Comparison of ENCODE assay signal across 20 cellular contexts in genomic region chr5:39208471-39208870, GRCh38. TPM values are rescaled to one million over a fixed set of nuclear protein-coding genes. Genes with fewer than 3 reads are reported as not detected.
DNase-seq lines count a peak whose midpoint lies in the region; ATAC-seq and TF ChIP-seq lines count a peak whose summit lies in the region.
"Had no signal": no experiment of that assay in that cellular context is flagged by ENCODE, and none has a peak within 500 bp of the region (broad histone marks: within the 10 kb centered on the region; RNA-seq: fewer than 3 reads in every experiment).

No MANE protein-coding gene starts in this region.

- H2AFZ ChIP-seq in GM23338, result no peak overlapping the region; the same call in 1 of the 2 replicates

- peak overlapping the region in 6 of 7 donors; percentile 12 to 71 (median 50) for H3K27ac Mint-ChIP-seq in CD14-positive monocyte
- H3K27ac Mint-ChIP-seq in GM23338, result no peak overlapping the region
- H3K27ac Mint-ChIP-seq in immature natural killer cell, result peak overlapping the region; percentile 89 to 97 (median 94)
- H3K27ac Mint-ChIP-seq: endodermal cell had no signal

- intact Hi-C loops in CD14-positive monocyte (cut with micrococcal nuclease), result loop anchor here in 1 of 2 donors (10.0 kb wide), 1 partner anchor 54 kb away; no protein-coding TSS in a partner anchor

- no peak overlapping the region for H3K4me2 ChIP-seq in GM23338

- no peaks in the 10 kb centered on the region for H3K27me3 ChIP-seq in GM23338 (ENCODE audit: insufficient read depth)
- H3K27me3 ChIP-seq: right lobe of liver had no signal

- H3K9me3 Mint-ChIP-seq in CD14-positive monocyte (no peaks in the 10 kb centered on the region), GM23338 (no peaks in the 10 kb centered on the region), immature natural killer cell (no peaks in the 10 kb centered on the region)

- H3K4me3 ChIP-seq in GM23338, result no peak overlapping the region
- H3K4me3 ChIP-seq: right lobe of liver had no signal

- H3K4me1 Mint-ChIP-seq in CD14-positive monocyte (peaks cover 99% of the 10 kb centered on the region), GM23338 (peaks cover 17% of the 10 kb centered on the region; the same call in 2 of the 3 replicates), immature natural killer cell (peaks cover 93 to 100% of the 10 kb centered on the region in 2 donors)
- H3K4me1 Mint-ChIP-seq: endodermal cell had no signal

- peaks cover 45 to 62% of the 10 kb centered on the region in 2 donors for H3K36me3 Mint-ChIP-seq in CD14-positive monocyte
- H3K36me3 Mint-ChIP-seq in GM23338 (ENCODE audit: low read depth), result no peaks in the 10 kb centered on the region
- no peaks in the 10 kb centered on the region for H3K36me3 Mint-ChIP-seq in immature natural killer cell

- no peaks in the 10 kb centered on the region for H3F3A ChIP-seq in GM23338 (replicated peaks; ENCODE audit: low read depth)

- no peaks in the 10 kb centered on the region for H3K9me2 ChIP-seq in GM23338 (ENCODE audit: insufficient read depth)

- ATAC-seq in GM23338 (peak; percentile 45; the same call in 2 of the 3 replicates), HG03139 (IDR thresholded peaks at IDR 0.05; ENCODE audit: unreplicated experiment) (no peak), GM21423 (IDR thresholded peaks at IDR 0.05; ENCODE audit: unreplicated experiment) (no peak)
- ATAC-seq: right lobe of liver had no signal

- no peaks in the 10 kb centered on the region for H3K36me3 ChIP-seq in GM23338 (ENCODE audit: insufficient read depth)
- H3K36me3 ChIP-seq: right lobe of liver, WERI-Rb-1 had no signal

- no peak overlapping the region for H3K4me3 Mint-ChIP-seq in CD14-positive monocyte
- H3K4me3 Mint-ChIP-seq in GM23338, result no peak overlapping the region
- peak overlapping the region in 4 of 5 donors; percentile 16 to 62 (median 25) for H3K4me3 Mint-ChIP-seq in immature natural killer cell
- H3K4me3 Mint-ChIP-seq: endodermal cell had no signal

- H3K27me3 Mint-ChIP-seq in CD14-positive monocyte (ENCODE audit: low read depth in 3 of 3) (no peaks in the 10 kb centered on the region), GM23338 (ENCODE audit: insufficient read depth, low read depth, poor library complexity) (no peaks in the 10 kb centered on the region), immature natural killer cell (ENCODE audit: low read depth in 3 of 3) (peaks cover 0 to 15% (median 10%) of the 10 kb centered on the region in 3 donors)

- H3K27ac ChIP-seq in GM23338 (ENCODE audit: low read depth), result no peak overlapping the region
- H3K27ac ChIP-seq: right lobe of liver, WERI-Rb-1 had no signal

- TF ChIP-seq CTCF in CD14-positive monocyte (IDR thresholded peaks at IDR 0.05) (no peak), GM23338 (conservative IDR thresholded peaks at IDR 0.05; ENCODE audit: low read depth in 2 of 2) (no peak)

- no peaks in the 10 kb centered on the region for H4K20me1 ChIP-seq in GM23338 (replicated peaks; ENCODE audit: insufficient read depth)

- peaks cover 8% of the 10 kb centered on the region; the same call in 1 of the 2 replicates for H3K4me1 ChIP-seq in GM23338 (ENCODE audit: insufficient read depth)
- H3K4me1 ChIP-seq: right lobe of liver had no signal

- H3K79me2 ChIP-seq in GM23338 (replicated peaks; ENCODE audit: insufficient read depth), result no peaks in the 10 kb centered on the region

- DNase-seq in CD14-positive monocyte (ENCODE audit: low spot score), result no peak
- no peak for DNase-seq in GM23338 (ENCODE audit: low spot score)
- DNase-seq in activated T-cell treated with anti-CD3 and anti-CD28 coated beads, Interleukin-2, amount 50 U/mL, for 48 hours, result peak; percentile 62 to 66
- DNase-seq in immature natural killer cell, result no peak
- no peak for DNase-seq in NCI-H2081 (lab: John Stamatoyannopoulos, UW)
- no peak for DNase-seq in NCI-H82 (lab: John Stamatoyannopoulos, UW)
- DNase-seq: COR-L47; endodermal cell; head of caudate nucleus; NCI-H2029; NCI-H510A; right lobe of liver; stimulated activated CD4-positive, alpha-beta T cell treated with anti-CD3 and anti-CD28 coated beads, Interleukin-1b, Interleukin-23, amount 100 ng/mL, for 48 hours; substantia nigra; WERI-Rb-1 had no signal

TF ChIP-seq in GM23338, 12 proteins besides CTCF, POLR2A, EP300 and RAD21 (continues in another document):
- TF ChIP-seq ETS1 (IDR thresholded peaks at IDR 0.05) (no peak), ZNF462 (CRISPR knock-in tag; IDR thresholded peaks at IDR 0.05) (no peak)

RNA-seq across cellular contexts. Expression of gene FYB1, which starts 10.9 kb away (rescaled TPM):
- 100 to 1,000 TPM in 1 of 2 donors, 10 to 100 TPM in 1; 75.3 to 141 TPM for polyA plus RNA-seq in CD14-positive monocyte
- not detected in 2 replicates for total RNA-seq in GM23338 (2014; rRNA removed; shearing (Covaris generic))
- not detected in 2 replicates for polyA plus RNA-seq in GM23338 (2016; fragmentation: Nextera tagmentation; extraction: Ambion mirVana)
- 100 to 1,000 TPM in 1 of 3 donors, 10 to 100 TPM in 2; 50.6 to 205 (median 80.2) TPM for polyA plus RNA-seq in immature natural killer cell
- total RNA-seq: chondrocyte, endodermal cell, H1, osteocyte had no signal
- polyA plus RNA-seq: H1 had no signal

Comparison
In these comparisons a context has a peak if more than half of its experiments do, and no peak if none do; other contexts are left out.
1. DNase-seq: peak in activated T-cell treated with anti-CD3 and anti-CD28 coated beads, Interleukin-2, amount 50 U/mL, for 48 hours (2 of 2); none in CD14-positive monocyte (single experiment), GM23338 (single experiment), immature natural killer cell (0 of 3), NCI-H2081 (0 of 2) and NCI-H82 (single experiment).
2. H3K4me3 Mint-ChIP-seq: peak in immature natural killer cell (4 of 5); none in CD14-positive monocyte (0 of 2) and GM23338 (single experiment).
3. RNA of gene FYB1, which starts 10.9 kb away (polyA plus RNA-seq): 75.3 to 141 TPM in CD14-positive monocyte and 50.6 to 205 TPM in immature natural killer cell; not detected in GM23338; every median in the first group is over 10 times any median in the second.